Comparison of ENCODE assay signal across 1 cellular context in genomic region chr15:82750831-82751181, GRCh38.
A peak's percentile ranks its signal among the peaks of the same experiment; 100 is the strongest.
TF ChIP-seq lines count a peak whose summit lies in the region.

No MANE protein-coding gene starts in this region.

TF ChIP-seq in HepG2, 621 proteins besides CTCF, POLR2A, EP300 and RAD21 (continues in another document):
- TF ChIP-seq ZNF337 (CRISPR knock-in tag; IDR thresholded peaks at IDR 0.05; ENCODE audit: borderline replicate concordance, low read depth) (no peak), ZNF335 (CRISPR knock-in tag; IDR thresholded peaks at IDR 0.05) (no peak), THAP8 (CRISPR knock-in tag; IDR thresholded peaks at IDR 0.05; ENCODE audit: borderline replicate concordance) (no peak), ZNF382 (CRISPR knock-in tag; IDR thresholded peaks at IDR 0.05; ENCODE audit: borderline replicate concordance) (no peak), SMAD1 (CRISPR knock-in tag; IDR thresholded peaks at IDR 0.05; ENCODE audit: borderline replicate concordance, low read depth) (no peak), ZNF710 (CRISPR knock-in tag; IDR thresholded peaks at IDR 0.05; ENCODE audit: borderline replicate concordance) (no peak), PITX1 (CRISPR knock-in tag; IDR thresholded peaks at IDR 0.05) (no peak), SIN3B (IDR thresholded peaks at IDR 0.05; ENCODE audit: low read length) (no peak), ATF6 (CRISPR knock-in tag; conservative IDR thresholded peaks at IDR 0.05) (no peak), BORCS8-MEF2B (CRISPR knock-in tag; IDR thresholded peaks at IDR 0.05) (no peak; the same call in none of the 2 replicates), MAFG (CRISPR knock-in tag; IDR thresholded peaks at IDR 0.05) (no peak), ZNF501 (CRISPR knock-in tag; IDR thresholded peaks at IDR 0.05) (0 out of 2 replicates have a peak, but pooled peaks have one; percentile 4), HMGXB4 (CRISPR knock-in tag; IDR thresholded peaks at IDR 0.05; ENCODE audit: borderline replicate concordance in 1 of 2, low read depth in 1 of 2) (0 out of 4 replicates have a peak, but pooled peaks of 1 of the 2 experiments have one; percentile 9), MLXIP (CRISPR knock-in tag; IDR thresholded peaks at IDR 0.05; ENCODE audit: borderline replicate concordance) (0 out of 2 replicates have a peak, but pooled peaks have one; percentile 40), GATA4 (IDR thresholded peaks at IDR 0.05; ENCODE audit: borderline replicate concordance, low read depth) (no peak), TAF15 (IDR thresholded peaks at IDR 0.05; ENCODE audit: low read depth, low read length, poor library complexity, severe bottlenecking) (no peak), ZFY (CRISPR knock-in tag; IDR thresholded peaks at IDR 0.05) (peak; percentile 9; the same call in 1 of the 2 replicates), ZNF619 (CRISPR knock-in tag; IDR thresholded peaks at IDR 0.05) (no peak), POLR2AphosphoS5 (IDR thresholded peaks at IDR 0.05; ENCODE audit: low read depth, low read length) (no peak), ZNF781 (CRISPR knock-in tag; IDR thresholded peaks at IDR 0.05; ENCODE audit: borderline replicate concordance, not compliant biosample characterization) (no peak), ZGPAT (CRISPR knock-in tag; IDR thresholded peaks at IDR 0.05) (no peak), HES4 (CRISPR knock-in tag; IDR thresholded peaks at IDR 0.05; ENCODE audit: borderline replicate concordance) (no peak), KDM5A (IDR thresholded peaks at IDR 0.05; ENCODE audit: borderline replicate concordance, low read length) (0 out of 2 replicates have a peak, but pooled peaks have one; percentile 4), PAWR (CRISPR knock-in tag; IDR thresholded peaks at IDR 0.05; ENCODE audit: borderline replicate concordance) (no peak), ARID5B (CRISPR knock-in tag; IDR thresholded peaks at IDR 0.05) (no peak), ZKSCAN1 (IDR thresholded peaks at IDR 0.05; ENCODE audit: low read length) (no peak), ATF7-NPFF (CRISPR knock-in tag; IDR thresholded peaks at IDR 0.05; ENCODE audit: low read depth) (no peak), WIZ (CRISPR knock-in tag; IDR thresholded peaks at IDR 0.05) (no peak), CCAR2 (optimal IDR thresholded peaks at IDR 0.05; ENCODE audit: low read depth, low read length) (no peak), ZFX (CRISPR knock-in tag; IDR thresholded peaks at IDR 0.05; ENCODE audit: low read depth) (peak; percentile 24), ZBTB39 (CRISPR knock-in tag; IDR thresholded peaks at IDR 0.05) (no peak)
